In the genomic region with DNA sequence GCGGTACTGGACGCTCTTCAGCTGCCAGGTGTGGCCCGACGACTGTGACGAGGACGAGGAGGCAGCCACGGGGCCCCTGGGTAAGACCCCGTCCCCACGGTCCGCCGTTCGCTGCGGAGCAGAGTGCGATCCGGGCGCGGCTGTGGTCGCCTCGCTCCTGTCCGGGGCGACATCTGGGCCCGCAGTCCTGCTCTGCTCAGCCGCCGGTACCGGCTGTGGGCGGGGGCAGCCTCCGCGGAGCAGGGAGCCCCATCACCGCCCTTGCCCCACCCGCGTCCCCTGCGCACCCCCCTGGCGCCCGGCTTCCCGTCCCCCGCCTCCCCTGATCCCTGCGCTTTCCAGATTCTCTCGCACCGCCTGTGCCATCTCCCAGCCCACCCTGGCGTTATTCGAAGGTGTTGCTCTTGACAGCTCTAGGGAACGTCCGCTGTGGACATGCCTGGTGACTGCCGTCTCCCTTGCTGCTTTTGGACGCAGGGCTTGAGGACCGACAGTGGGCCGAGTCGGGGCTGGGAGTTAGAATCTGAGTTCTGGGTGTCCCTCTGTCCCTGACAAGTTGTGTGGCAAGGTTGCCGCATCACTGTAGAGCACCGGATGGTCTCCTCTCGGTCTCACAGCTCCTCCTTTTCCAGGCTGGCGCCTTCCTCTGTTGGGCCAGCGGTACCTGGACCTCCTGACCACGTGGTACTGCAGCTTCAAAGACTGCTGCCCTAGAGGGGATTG, we compare ENCODE assay signal across 8 cellular contexts. TPM values are rescaled to one million over a fixed set of nuclear protein-coding genes. Genes with fewer than 3 reads are reported as not detected.
DNase-seq lines count a peak whose midpoint lies in the region; ATAC-seq and TF ChIP-seq lines count a peak whose summit lies in the region.

No MANE protein-coding gene starts in this region.

- H3K27me3 ChIP-seq in thoracic aorta (replicated peaks; ENCODE audit: insufficient read depth), result no peaks in the 10 kb centered on the region

- intact Hi-C loops in activated CD8-positive, alpha-beta T cell treated with anti-CD3 and anti-CD28 coated beads for 36 hours (cut with micrococcal nuclease), result loop anchor here (5.0 to 10.0 kb wide), 2 partner anchors 50 to 122 kb away; no protein-coding TSS in a partner anchor

- TF ChIP-seq CTCF in NB4 (IDR thresholded peaks at IDR 0.05; ENCODE audit: low read depth, low read length), result no peak
- no peak for TF ChIP-seq CTCF in activated CD8-positive, alpha-beta T cell treated with anti-CD3 and anti-CD28 coated beads for 36 hours (IDR thresholded peaks at IDR 0.05)
- TF ChIP-seq CTCF in thoracic aorta (IDR thresholded peaks at IDR 0.05), result no peak

- peak overlapping the region; percentile 95 for H3K27ac Mint-ChIP-seq in activated CD8-positive, alpha-beta T cell treated with anti-CD3 and anti-CD28 coated beads for 36 hours
- H3K27ac Mint-ChIP-seq in naive B cell, result peak overlapping the region; percentile 92 to 99 (median 99)

- H3K4me1 Mint-ChIP-seq in activated CD8-positive, alpha-beta T cell treated with anti-CD3 and anti-CD28 coated beads for 36 hours (ENCODE audit: low read depth), result peaks cover 27% of the 10 kb centered on the region
- peaks cover 21 to 49% (median 35%) of the 10 kb centered on the region in 3 donors for H3K4me1 Mint-ChIP-seq in naive B cell

- H3K9me3 Mint-ChIP-seq in activated CD8-positive, alpha-beta T cell treated with anti-CD3 and anti-CD28 coated beads for 36 hours, result no peaks in the 10 kb centered on the region
- no peaks in the 10 kb centered on the region for H3K9me3 Mint-ChIP-seq in naive B cell

- H3K4me3 Mint-ChIP-seq in activated CD8-positive, alpha-beta T cell treated with anti-CD3 and anti-CD28 coated beads for 36 hours, result peak overlapping the region; percentile 99
- H3K4me3 Mint-ChIP-seq in naive B cell, result peak overlapping the region; percentile 93 to 97 (median 95)

- no peak for TF ChIP-seq POLR2A in NB4 (IDR thresholded peaks at IDR 0.05; ENCODE audit: extremely low read depth, insufficient read length)

- POLR2A ChIA-PET in activated CD8-positive, alpha-beta T cell treated with anti-CD3 and anti-CD28 coated beads for 36 hours (lab: Charles Lee), result interaction anchor here (0.6 to 2.4 kb wide), 6 partner anchors 43 to 288 kb away, joined by 3 to 13 read pairs (median 3); a partner anchor contains a TSS

- H3K4me3 ChIP-seq in NB4 (ENCODE audit: low read depth, low read length), result peak overlapping the region; percentile 78
- H3K4me3 ChIP-seq in thoracic aorta, result peak overlapping the region; percentile 74

- DNase-seq in NCI-H2171 treated with DMSO at 0.1 percent for 48 hours (lab: John Stamatoyannopoulos, UW) (peak; percentile 45), NCI-H2171 (lab: John Stamatoyannopoulos, UW) (no peak), NB4 (ENCODE audit: low read depth) (peak; percentile 60), epithelial cell of prostate (ENCODE audit: low read depth, low spot score) (no peak), naive B cell (no peak), thoracic aorta (ENCODE audit: low spot score) (no peak)
- peak; percentile 47 for DNase-seq in activated CD8-positive, alpha-beta T cell treated with anti-CD3 and anti-CD28 coated beads for 36 hours

- peaks cover 24% of the 10 kb centered on the region for H3K36me3 Mint-ChIP-seq in activated CD8-positive, alpha-beta T cell treated with anti-CD3 and anti-CD28 coated beads for 36 hours (ENCODE audit: low read depth)
- H3K36me3 Mint-ChIP-seq in naive B cell, result peaks cover 0 to 4% of the 10 kb centered on the region in 2 donors

- CTCF ChIA-PET in activated CD8-positive, alpha-beta T cell treated with anti-CD3 and anti-CD28 coated beads for 36 hours (lab: Charles Lee), result interaction anchor here (0.7 to 8.0 kb wide), 5 partner anchors 23 to 733 kb away, joined by 3 to 70 read pairs (median 4); a partner anchor contains a TSS

- ATAC-seq in HG02588 (IDR thresholded peaks at IDR 0.05; ENCODE audit: unreplicated experiment), result peak; percentile 9
- peak; percentile 18 for ATAC-seq in activated CD8-positive, alpha-beta T cell treated with anti-CD3 and anti-CD28 coated beads for 36 hours
- ATAC-seq in naive B cell (ENCODE audit: low read depth in 2 of 2), result peak; percentile 16
- ATAC-seq in thoracic aorta (ENCODE audit: insufficient number of reproducible peaks, low FRiP score, low read depth), result peak; percentile 5

- H3K27ac ChIP-seq in epithelial cell of prostate (peak overlapping the region; percentile 70), thoracic aorta (peak overlapping the region; percentile 72 to 84)

- H3K36me3 ChIP-seq in thoracic aorta, result no peaks in the 10 kb centered on the region

- no peaks in the 10 kb centered on the region for H3K27me3 Mint-ChIP-seq in activated CD8-positive, alpha-beta T cell treated with anti-CD3 and anti-CD28 coated beads for 36 hours
- H3K27me3 Mint-ChIP-seq in naive B cell, result no peaks in the 10 kb centered on the region

- no peaks in the 10 kb centered on the region for H3K9me3 ChIP-seq in thoracic aorta

- H3K4me1 ChIP-seq in thoracic aorta (ENCODE audit: control insufficient read depth in 1 of 2, low read depth in 2 of 2), result peaks cover 0 to 18% of the 10 kb centered on the region in 2 donors

RNA-seq across cellular contexts. Expression of a gene that starts 0.6 kb away (rescaled TPM):
- 10 to 100 TPM; 28.8 to 30.3 TPM for total RNA-seq in activated CD8-positive, alpha-beta T cell treated with anti-CD3 and anti-CD28 coated beads for 36 hours
- 10 to 100 TPM; 54.6 to 75.3 (median 59.3) TPM for polyA plus RNA-seq in naive B cell (ENCODE audit: low read depth in 6 of 6)
- total RNA-seq in thoracic aorta, result 10 to 100 TPM; 37.4 to 69.2 TPM

RNA-seq across cellular contexts. Expression of a gene that starts 56.8 kb away (rescaled TPM):
- 10 to 100 TPM; 34.7 to 36.1 TPM for total RNA-seq in activated CD8-positive, alpha-beta T cell treated with anti-CD3 and anti-CD28 coated beads for 36 hours
- polyA plus RNA-seq in naive B cell (ENCODE audit: low read depth in 6 of 6), result 10 to 100 TPM in 2 of 6 donors, 1 to 10 TPM in 4; 6.2 to 13.2 (median 8.6) TPM
- 10 to 100 TPM; 37.2 to 44.9 TPM for total RNA-seq in thoracic aorta

Comparison
In these comparisons a context has a peak if more than half of its experiments do, and no peak if none do; other contexts are left out.
1. DNase-seq: peak in NCI-H2171 treated with DMSO at 0.1 percent for 48 hours (single experiment), NB4 (single experiment) and activated CD8-positive, alpha-beta T cell treated with anti-CD3 and anti-CD28 coated beads for 36 hours (single experiment); none in NCI-H2171 (single experiment), epithelial cell of prostate (single experiment), naive B cell (single experiment) and thoracic aorta (single experiment).
2. Peak in every context shown above with its lines, with median percentiles within 50 percentile points of each other: ATAC-seq.